18 cellular contexts compared by ENCODE assay signal in the genomic region with DNA sequence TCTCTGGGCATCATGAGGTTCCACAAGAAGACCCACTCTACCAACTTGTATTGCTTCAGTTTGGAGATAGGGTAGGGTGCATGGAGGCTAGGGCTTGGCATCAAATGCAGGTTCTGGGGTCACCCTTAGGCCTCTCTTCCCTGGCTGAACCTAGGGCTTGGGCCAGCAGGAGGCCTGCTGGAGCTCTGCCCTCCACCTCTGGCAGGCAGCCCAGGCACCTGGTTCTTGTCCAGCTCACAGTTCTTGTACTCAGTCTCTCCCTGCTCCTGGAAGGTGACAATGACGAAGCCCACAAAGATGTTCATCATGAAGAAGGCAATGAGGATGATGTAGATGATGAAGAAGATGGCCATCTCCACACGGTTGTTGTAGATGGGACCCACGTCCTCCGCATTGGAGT. TPM values are rescaled to one million over a fixed set of nuclear protein-coding genes. Genes with fewer than 3 reads are reported as not detected.
"Had no signal": no experiment of that assay in that cellular context is flagged by ENCODE, and none has a peak within 500 bp of the region (broad histone marks: within the 10 kb centered on the region; RNA-seq: fewer than 3 reads in every experiment).

No MANE protein-coding gene starts in this region.

- H3K4me3 ChIP-seq: cardiac muscle cell, esophagus squamous epithelium, skin epidermis, thoracic aorta had no signal

- H3K9me3 ChIP-seq: esophagus squamous epithelium, thoracic aorta had no signal

- DNase-seq: activated CD4-positive, alpha-beta memory T cell treated with anti-CD3 and anti-CD28 coated beads, Interleukin-2, amount 10 ng/mL, durations not matched to agents 7 days and 5 days; activated CD4-positive, alpha-beta T cell treated with anti-CD3 and anti-CD28 coated beads for 48 hours; activated CD4-positive, CD25-positive, alpha-beta regulatory T cell; activated CD8-positive, alpha-beta memory T cell treated with anti-CD3 and anti-CD28 coated beads, Interleukin-2, amount 10 ng/mL, durations not matched to agents 7 days and 5 days; effector memory CD8-positive, alpha-beta T cell; esophagus squamous epithelium; islet precursor cell; left colon; stimulated activated CD4-positive, alpha-beta T cell treated with anti-CD3 and anti-CD28 coated beads, Interleukin-2, amount 100 ng/mL, for 48 hours; T-helper 9 cell had no signal

- H3K27ac ChIP-seq: cardiac muscle cell, esophagus squamous epithelium, skin epidermis, thoracic aorta had no signal

- H3K27me3 ChIP-seq: cardiac muscle cell had no signal

- H3K36me3 ChIP-seq: cardiac muscle cell, esophagus squamous epithelium, thoracic aorta had no signal

- ATAC-seq: activated CD8-positive, alpha-beta memory T cell treated with anti-CD3 and anti-CD28 coated beads, Interleukin-2, amount 10 ng/mL, durations not matched to agents 7 days and 5 days; effector memory CD8-positive, alpha-beta T cell; left colon had no signal

RNA-seq across cellular contexts. Expression of gene CACNA1S, which starts 51.2 kb away (rescaled TPM):
- total RNA-seq: activated CD4-positive, alpha-beta memory T cell treated with anti-CD3 and anti-CD28 coated beads, Interleukin-2, amount 10 ng/mL, durations not matched to agents 7 days and 5 days; activated CD8-positive, alpha-beta memory T cell treated with anti-CD3 and anti-CD28 coated beads, Interleukin-2, amount 10 ng/mL, durations not matched to agents 7 days and 5 days; dermis microvascular lymphatic vessel endothelial cell; esophagus squamous epithelium; glomerular endothelial cell; left colon; lung microvascular endothelial cell; mesothelial cell of epicardium; thoracic aorta; ureter had no signal
